ENCODE assay signal across 12 cellular contexts in genomic region chr14:24861083-24861630, GRCh38.
DNase-seq lines count a peak whose midpoint lies in the region; TF ChIP-seq lines count a peak whose summit lies in the region.
"Had no signal": no experiment of that assay in that cellular context is flagged by ENCODE, and none has a peak within 500 bp of the region (broad histone marks: within the 10 kb centered on the region; RNA-seq: fewer than 3 reads in every experiment).

No MANE protein-coding gene starts in this region.

- intact Hi-C loops in A673 (cut with micrococcal nuclease; ENCODE audit: unreplicated experiment), result no loop called here

- H3K36me3 Mint-ChIP-seq in endothelial cell (ENCODE audit: low read depth, unreplicated experiment), result no peaks in the 10 kb centered on the region
- H3K36me3 Mint-ChIP-seq in activated T-cell treated with anti-CD3 and anti-CD28 coated beads, Interleukin-2, amount 50 U/mL, for 24 hours (ENCODE audit: low read depth), result no peaks in the 10 kb centered on the region
- H3K36me3 Mint-ChIP-seq: activated naive CD4-positive, alpha-beta T cell treated with anti-CD3 and anti-CD28 coated beads, Interleukin-2, amount 50 U/mL, for 72 hours had no signal

- no peaks in the 10 kb centered on the region for H3K4me1 ChIP-seq in parathyroid adenoma
- no peaks in the 10 kb centered on the region for H3K4me1 ChIP-seq in A673 (ENCODE audit: insufficient read depth, low read length, poor library complexity, severe bottlenecking)

- H3K27me3 ChIP-seq in parathyroid adenoma (ENCODE audit: control insufficient read depth, insufficient read depth, low read length) (no peaks in the 10 kb centered on the region), A673 (replicated peaks; ENCODE audit: insufficient read depth, low read depth, low read length, poor library complexity) (peaks cover 10% of the 10 kb centered on the region)
- H3K27me3 ChIP-seq: heart right ventricle had no signal

- no peaks in the 10 kb centered on the region for H3K79me2 ChIP-seq in parathyroid adenoma

- no peak overlapping the region for H3K4me3 Mint-ChIP-seq in endothelial cell (ENCODE audit: unreplicated experiment)
- H3K4me3 Mint-ChIP-seq in activated T-cell treated with anti-CD3 and anti-CD28 coated beads, Interleukin-2, amount 50 U/mL, for 24 hours, result no peak overlapping the region
- H3K4me3 Mint-ChIP-seq: activated CD4-positive, alpha-beta memory T cell treated with anti-CD3 and anti-CD28 coated beads, Interleukin-2, amount 10 ng/mL, durations not matched to agents 7 days and 5 days had no signal

- BruUV-seq in A673 (replicated peaks; lab: Mats Ljungman, UMichigan), result no TSS peak

- H3K4me2 ChIP-seq in parathyroid adenoma (ENCODE audit: low read length), result no peak overlapping the region

- H3K4me1 Mint-ChIP-seq in endothelial cell (ENCODE audit: unreplicated experiment), result peaks cover 24% of the 10 kb centered on the region
- no peaks in the 10 kb centered on the region for H3K4me1 Mint-ChIP-seq in activated T-cell treated with anti-CD3 and anti-CD28 coated beads, Interleukin-2, amount 50 U/mL, for 24 hours (ENCODE audit: low read depth)
- H3K4me1 Mint-ChIP-seq: activated CD4-positive, alpha-beta memory T cell treated with anti-CD3 and anti-CD28 coated beads, Interleukin-2, amount 10 ng/mL, durations not matched to agents 7 days and 5 days had no signal

- POLR2A ChIA-PET in A673 (lab: Charles Lee; ENCODE audit: low non-redundant PET), result no interaction called here

- TF ChIP-seq CTCF in parathyroid adenoma (IDR thresholded peaks at IDR 0.05), result no peak
- TF ChIP-seq CTCF in endothelial cell (IDR thresholded peaks at IDR 0.05; ENCODE audit: unreplicated experiment), result no peak
- TF ChIP-seq CTCF in A673 (conservative IDR thresholded peaks at IDR 0.05; ENCODE audit: low read depth, low read length), result no peak

- no peaks in the 10 kb centered on the region for H3K27me3 Mint-ChIP-seq in endothelial cell (ENCODE audit: unreplicated experiment)
- peaks cover 20% of the 10 kb centered on the region for H3K27me3 Mint-ChIP-seq in activated T-cell treated with anti-CD3 and anti-CD28 coated beads, Interleukin-2, amount 50 U/mL, for 24 hours

- CTCF ChIA-PET in A673 (lab: Charles Lee), result no interaction called here

- H3K9me3 ChIP-seq in parathyroid adenoma (ENCODE audit: control insufficient read depth, low read length) (no peaks in the 10 kb centered on the region), A673 (ENCODE audit: low read depth, low read length, poor library complexity, severe bottlenecking) (no peaks in the 10 kb centered on the region)

- H3K36me3 ChIP-seq in parathyroid adenoma (ENCODE audit: control insufficient read depth, insufficient read depth, low read length) (no peaks in the 10 kb centered on the region), A673 (ENCODE audit: insufficient read depth, low read length, poor library complexity, severe bottlenecking) (no peaks in the 10 kb centered on the region)

- no peak overlapping the region for H3K4me3 ChIP-seq in parathyroid adenoma (ENCODE audit: low read depth, low read length)
- H3K4me3 ChIP-seq in A673 (ENCODE audit: low read depth, low read length, poor library complexity, severe bottlenecking), result no peak overlapping the region
- H3K4me3 ChIP-seq: heart right ventricle had no signal

- peak; percentile 45 for DNase-seq in GM03348 (ENCODE audit: low spot score)
- DNase-seq in SW480 (ENCODE audit: low spot score), result peak; percentile 56
- DNase-seq in glomerular visceral epithelial cell (ENCODE audit: extremely low spot score), result peak; percentile 61
- no peak for DNase-seq in NCI-H1417 (lab: John Stamatoyannopoulos, UW)
- no peak for DNase-seq in endothelial cell (ENCODE audit: low spot score)
- no peak for DNase-seq in A673 (ENCODE audit: low spot score)
- DNase-seq in activated T-cell treated with anti-CD3 and anti-CD28 coated beads, Interleukin-2, amount 50 U/mL, for 24 hours, result no peak
- DNase-seq: activated CD4-positive, alpha-beta memory T cell treated with anti-CD3 and anti-CD28 coated beads, Interleukin-2, amount 10 ng/mL, durations not matched to agents 7 days and 5 days; heart right ventricle; NCI-H1092 had no signal

- no peak overlapping the region for H3K9ac ChIP-seq in parathyroid adenoma

- H3K9me3 Mint-ChIP-seq in endothelial cell (ENCODE audit: unreplicated experiment), result no peaks in the 10 kb centered on the region
- no peaks in the 10 kb centered on the region for H3K9me3 Mint-ChIP-seq in activated T-cell treated with anti-CD3 and anti-CD28 coated beads, Interleukin-2, amount 50 U/mL, for 24 hours
- H3K9me3 Mint-ChIP-seq: activated CD4-positive, alpha-beta memory T cell treated with anti-CD3 and anti-CD28 coated beads, Interleukin-2, amount 10 ng/mL, durations not matched to agents 7 days and 5 days; activated naive CD4-positive, alpha-beta T cell treated with anti-CD3 and anti-CD28 coated beads, Interleukin-2, amount 50 U/mL, for 72 hours had no signal

- H3K27ac Mint-ChIP-seq in endothelial cell (ENCODE audit: unreplicated experiment), result no peak overlapping the region
- no peak overlapping the region for H3K27ac Mint-ChIP-seq in activated T-cell treated with anti-CD3 and anti-CD28 coated beads, Interleukin-2, amount 50 U/mL, for 24 hours
- H3K27ac Mint-ChIP-seq: activated CD4-positive, alpha-beta memory T cell treated with anti-CD3 and anti-CD28 coated beads, Interleukin-2, amount 10 ng/mL, durations not matched to agents 7 days and 5 days; activated naive CD4-positive, alpha-beta T cell treated with anti-CD3 and anti-CD28 coated beads, Interleukin-2, amount 50 U/mL, for 72 hours had no signal

- peak overlapping the region; percentile 26 for H2AFZ ChIP-seq in parathyroid adenoma

- H3K27ac ChIP-seq in parathyroid adenoma (no peak overlapping the region), A673 (ENCODE audit: low read depth, low read length, poor library complexity, severe bottlenecking) (no peak overlapping the region)

Comparison
In these comparisons a context has a peak if more than half of its experiments do, and no peak if none do; other contexts are left out.
1. DNase-seq: peak in GM03348 (single experiment), SW480 (single experiment) and glomerular visceral epithelial cell (single experiment); none in NCI-H1417 (0 of 3), endothelial cell (single experiment), A673 (single experiment) and activated T-cell treated with anti-CD3 and anti-CD28 coated beads, Interleukin-2, amount 50 U/mL, for 24 hours (single experiment).